ENCODE assay signal across 8 cellular contexts in genomic region chr1:224644553-224645154, GRCh38. TPM values are rescaled to one million over a fixed set of nuclear protein-coding genes. Genes with fewer than 3 reads are reported as not detected.
A peak's percentile ranks its signal among the peaks of the same experiment; 100 is the strongest.
DNase-seq lines count a peak whose midpoint lies in the region; ATAC-seq and TF ChIP-seq lines count a peak whose summit lies in the region.

No MANE protein-coding gene starts in this region.

- ATAC-seq in GM19467 (IDR thresholded peaks at IDR 0.05; ENCODE audit: unreplicated experiment) (peak; percentile 64), IMR-90 (ENCODE audit: low read depth) (peak; percentile 96), heart left ventricle (peak in 3 of 4 donors; percentile 42 to 57 (median 52)), HG03439 (IDR thresholded peaks at IDR 0.05; ENCODE audit: unreplicated experiment) (no peak)

- POLR2A ChIA-PET in IMR-90 (lab: Charles Lee; ENCODE audit: unreplicated experiment), result no interaction called here

- 18% methylated on average over 2 of the region's 5 CpGs; no CpG with 5 or more reads in 1 of the 2 experiments for WGBS in IMR-90 (ENCODE audit: extremely low coverage in 2 of 2, insufficient read length in 1 of 2), 2 experiments
- 31 to 36% (median 34%) methylated on average over 5 of the region's 5 CpGs for WGBS in heart left ventricle, 4 donors

- peak; percentile 74 for TF ChIP-seq CTCF in IMR-90 (conservative IDR thresholded peaks at IDR 0.05; ENCODE audit: low read depth, low read length)
- TF ChIP-seq CTCF in heart left ventricle (IDR thresholded peaks at IDR 0.05), result peak; percentile 71 to 91 (median 85)
- peak; percentile 93 for TF ChIP-seq CTCF in retinal pigment epithelial cell (conservative IDR thresholded peaks at IDR 0.05; ENCODE audit: low read depth, low read length)

- H3K27me3 ChIP-seq in IMR-90 (ENCODE audit: control insufficient read depth, insufficient read depth, low read length) (no peaks in the 10 kb centered on the region), heart left ventricle (peaks cover 0 to 5% (median 0%) of the 10 kb centered on the region in 9 donors)

- intact Hi-C loops in IMR-90 (cut with micrococcal nuclease), result loop anchor here (1.0 kb wide), 2 partner anchors 131 to 208 kb away; no protein-coding TSS in a partner anchor
- intact Hi-C loops in heart left ventricle (cut with DNase I), result loop anchor here in 9 of 10 donors (1.0 to 10.0 kb wide), 7 partner anchors 127 to 280 kb away; partner anchors contain the start of gene DNAH14 (in 3 of the 9)

- H3K4me2 ChIP-seq in IMR-90 (ENCODE audit: low read depth, low read length), result no peak overlapping the region

- no peak overlapping the region for H2BK15ac ChIP-seq in IMR-90 (ENCODE audit: low read depth, low read length)

- no peaks in the 10 kb centered on the region for H4K20me1 ChIP-seq in IMR-90 (ENCODE audit: insufficient read depth, low read length)

- H4K5ac ChIP-seq in IMR-90 (ENCODE audit: low read depth, low read length), result no peak overlapping the region

- CTCF ChIA-PET in IMR-90 (lab: Yijun Ruan, JAX), result interaction anchor here (0.6 to 1.5 kb wide), 11 partner anchors 9 to 212 kb away, joined by 3 to 9 read pairs (median 3); no protein-coding TSS in a partner anchor

- peaks cover 0 to 23% of the 10 kb centered on the region in 2 experiments; a peak in 1 of 4 replicates for H3K79me1 ChIP-seq in IMR-90 (ENCODE audit: low read depth in 1 of 2, low read length in 2 of 2)

- no peak overlapping the region for H2AK9ac ChIP-seq in IMR-90 (replicated peaks; ENCODE audit: low read depth, low read length, poor library complexity)

- no peak overlapping the region for H3K23ac ChIP-seq in IMR-90 (ENCODE audit: low read depth, low read length)

- H3K36me3 ChIP-seq in IMR-90 (ENCODE audit: control insufficient read depth, insufficient read depth, low read length) (no peaks in the 10 kb centered on the region), heart left ventricle (no peaks in the 10 kb centered on the region)

- H2BK5ac ChIP-seq in IMR-90 (ENCODE audit: low read depth, low read length, poor library complexity, severe bottlenecking), result no peak overlapping the region

- H3K56ac ChIP-seq in IMR-90 (ENCODE audit: extremely low read depth, insufficient read depth, low read length), result no peak overlapping the region

- dilution Hi-C loops in IMR-90 (cut with HindIII; ENCODE audit: low sequenced_read_pairs, unreplicated experiment), result no loop called here

- H2AFZ ChIP-seq in IMR-90 (replicated peaks; ENCODE audit: low read length, poor library complexity), result no peak overlapping the region

- H3K27ac ChIP-seq in IMR-90 (ENCODE audit: insufficient read depth, low read length) (no peak overlapping the region), heart left ventricle (no peak overlapping the region)

- H3K9me1 ChIP-seq in IMR-90 (ENCODE audit: insufficient read depth, low read length), result 0 out of 2 replicates have a peak, but pooled peaks cover 10% of the 10 kb centered on the region

- no peak overlapping the region for H4K8ac ChIP-seq in IMR-90 (ENCODE audit: low read depth in 2 of 2, low read length in 2 of 2)

- H3K4me1 ChIP-seq in IMR-90 (ENCODE audit: control insufficient read depth, insufficient read depth, low read length) (peaks cover 6% of the 10 kb centered on the region; the same call in 1 of the 2 replicates), heart left ventricle (peaks cover 0 to 10% (median 0%) of the 10 kb centered on the region in 12 donors)

- H2BK20ac ChIP-seq in IMR-90 (ENCODE audit: low read depth, low read length), result no peak overlapping the region

- no peak overlapping the region for H3K9ac ChIP-seq in IMR-90 (ENCODE audit: low read depth, low read length)

- DNase-seq in D341Med (ENCODE audit: low spot score) (peak; percentile 75), IMR-90 (peak; percentile 55), SK-MEL-5 (ENCODE audit: low read depth, low spot score) (peak; percentile 75), heart left ventricle (peak in 1 of 5 donors; percentile 16), retinal pigment epithelial cell (ENCODE audit: low read depth) (no peak)
- peak; percentile 79 for DNase-seq in activated effector memory CD4-positive, alpha-beta T cell treated with anti-CD3 and anti-CD28 coated beads, Interleukin-2, amount 50 U/mL, for 16 hours

- no peak overlapping the region for H3K4me3 ChIP-seq in IMR-90 (ENCODE audit: insufficient read depth, low read depth, low read length)
- H3K4me3 ChIP-seq in heart left ventricle, result no peak overlapping the region
- no peak overlapping the region for H3K4me3 ChIP-seq in retinal pigment epithelial cell (ENCODE audit: low read length)

- H2AK5ac ChIP-seq in IMR-90 (ENCODE audit: low read depth, low read length), result no peak overlapping the region

- BruUV-seq in IMR-90 (replicated peaks; lab: Mats Ljungman, UMichigan), result no TSS peak

- no peak overlapping the region for H3K18ac ChIP-seq in IMR-90 (ENCODE audit: low read depth, low read length)

- no peak overlapping the region for H2BK120ac ChIP-seq in IMR-90 (ENCODE audit: low read depth, low read length)

- no peak overlapping the region for H3K14ac ChIP-seq in IMR-90 (replicated peaks; ENCODE audit: low read depth, low read length)

- in situ Hi-C loops in IMR-90 (cut with MboI; ENCODE audit: low sequenced_read_pairs) (loop anchor here (5.0 to 10.0 kb wide), 2 partner anchors 127 to 210 kb away; no protein-coding TSS in a partner anchor), SK-MEL-5 (cut with HindIII; ENCODE audit: low pct_unique_long_range_greater_than_20kb, low sequenced_read_pairs) (no loop called here)

- peak; percentile 65 for TF ChIP-seq RAD21 in IMR-90 (IDR thresholded peaks at IDR 0.05; ENCODE audit: low read length)

- no peak for TF ChIP-seq POLR2A in IMR-90 (IDR thresholded peaks at IDR 0.05; ENCODE audit: low read depth, low read length)
- no peak for TF ChIP-seq POLR2A in heart left ventricle (IDR thresholded peaks at IDR 0.05)

- no peak overlapping the region for H3K4ac ChIP-seq in IMR-90 (ENCODE audit: low read depth, low read length)

- no peaks in the 10 kb centered on the region for H3K9me3 ChIP-seq in IMR-90 (ENCODE audit: control insufficient read depth, insufficient read depth, low read length)
- no peaks in the 10 kb centered on the region for H3K9me3 ChIP-seq in heart left ventricle

- no peak overlapping the region for H4K91ac ChIP-seq in IMR-90 (ENCODE audit: insufficient read depth, low read depth, low read length)

TF ChIP-seq in IMR-90, 13 proteins besides CTCF, POLR2A, EP300 and RAD21:
- peak; percentile 80 for TF ChIP-seq SMC3 (IDR thresholded peaks at IDR 0.05; ENCODE audit: low read depth, low read length)
- no peak for TF ChIP-seq BHLHE40 (IDR thresholded peaks at IDR 0.05; ENCODE audit: low read depth, low read length)
- no peak for TF ChIP-seq CHD1 (IDR thresholded peaks at IDR 0.05; ENCODE audit: low read depth, low read length)
- no peak for TF ChIP-seq USF2 (IDR thresholded peaks at IDR 0.05; ENCODE audit: low read depth, low read length)
- TF ChIP-seq ELK1 (IDR thresholded peaks at IDR 0.05; ENCODE audit: borderline replicate concordance, low read depth, low read length), result no peak
- no peak for TF ChIP-seq NFE2L2 (IDR thresholded peaks at IDR 0.05; ENCODE audit: low read depth, low read length)
- no peak for TF ChIP-seq MAFK (IDR thresholded peaks at IDR 0.05; ENCODE audit: low read depth, low read length)

RNA-seq across cellular contexts. Expression of gene CNIH3, which starts 28.5 kb away (rescaled TPM):
- total RNA-seq in IMR-90 (2012; rRNA removed) (2.0 and 3.1 TPM in 2 replicates), heart left ventricle (1 to 10 TPM in 2 of 9 donors, under 1 TPM in 5, not detected in 2; 0.40 to 2.6 (median 0.75) TPM)
- polyA plus RNA-seq in IMR-90 (2012; rRNA removed) (2.9 and 3.1 TPM in 2 replicates), heart left ventricle (under 1 TPM; 0.34 to 0.50 TPM)
- polyA plus RNA-seq in IMR-90 (2012; cell fraction: cytosol; rRNA removed), result 2.1 and 2.2 TPM in 2 replicates
- 1.9 and 4.7 TPM in 2 replicates for polyA plus RNA-seq in IMR-90 (2012; cell fraction: nucleus; rRNA removed; ENCODE audit: low replicate concordance)
- 3.1 and 6.4 TPM in 2 replicates for total RNA-seq in SK-MEL-5 (2014; rRNA removed; shearing (Covaris generic))
- 4.6 and 6.6 TPM in 2 replicates for polyA plus RNA-seq in SK-MEL-5 (2015; cell fraction: cytosol; rRNA removed)
- 8.7 TPM in 2 replicates for polyA plus RNA-seq in SK-MEL-5 (2015; cell fraction: nucleus; rRNA removed)
